ENCODE assay signal across 1 cellular context in genomic region chr4:151402150-151402865, GRCh38.
TF ChIP-seq lines count a peak whose summit lies in the region.

No MANE protein-coding gene starts in this region.

TF ChIP-seq in HepG2, 621 proteins besides CTCF, POLR2A, EP300 and RAD21 (continued from another document):
- no peak for TF ChIP-seq ZNF609 (CRISPR knock-in tag; IDR thresholded peaks at IDR 0.05; ENCODE audit: borderline replicate concordance)
